8 cellular contexts compared by ENCODE assay signal in the genomic region with DNA sequence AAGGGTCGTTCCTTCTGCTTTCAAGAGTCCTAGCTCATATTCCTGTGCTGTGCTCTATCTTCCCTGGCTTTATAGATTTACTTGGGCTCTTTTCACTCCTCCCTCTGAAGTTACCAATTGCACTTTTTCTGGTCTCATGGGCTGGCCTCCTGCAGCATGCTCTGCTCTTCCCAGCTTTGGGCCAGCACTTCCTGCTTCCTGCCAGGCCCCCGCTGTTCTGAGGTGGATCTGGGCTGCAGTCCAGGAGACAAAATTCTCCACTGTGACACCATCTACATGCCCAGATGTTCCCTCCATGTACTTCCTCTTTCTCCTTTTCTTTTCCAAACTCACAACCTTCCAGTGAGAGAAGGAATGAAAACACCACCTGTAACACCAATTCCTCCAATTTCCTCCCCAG.
A peak's percentile ranks its signal among the peaks of the same experiment; 100 is the strongest.
DNase-seq lines count a peak whose midpoint lies in the region; ATAC-seq, FAIRE-seq and TF ChIP-seq lines count a peak whose summit lies in the region.
"Not testable (repeated sequence)": the region's sequence is repeated elsewhere in the genome, so short reads cannot be mapped to it uniquely, and the experiment has no call there.

No MANE protein-coding gene starts in this region.

- H3K4me2 ChIP-seq in IMR-90 (ENCODE audit: low read depth, low read length); endothelial cell of umbilical vein (ENCODE audit: insufficient read depth, low read length): not testable (repeated sequence)

- not testable (repeated sequence) for TF ChIP-seq CTCF in IMR-90 (conservative IDR thresholded peaks at IDR 0.05; ENCODE audit: low read depth, low read length); RWPE2 (IDR thresholded peaks at IDR 0.05; ENCODE audit: poor library complexity, severe bottlenecking); endothelial cell of umbilical vein (IDR thresholded peaks at IDR 0.05; ENCODE audit: extremely low read depth in 1 of 2, insufficient read depth in 1 of 2, low read depth in 1 of 2, low read length in 2 of 2); lower lobe of right lung (IDR thresholded peaks at IDR 0.05)

- H3K27me3 ChIP-seq in IMR-90 (ENCODE audit: control insufficient read depth, insufficient read depth, low read length); RWPE2 (ENCODE audit: insufficient read depth, poor library complexity, severe bottlenecking); endothelial cell of umbilical vein (ENCODE audit: control insufficient read depth in 2 of 2, insufficient read depth in 2 of 2, low read length in 2 of 2); lower lobe of right lung (ENCODE audit: low read depth): not testable (repeated sequence)

- H2BK20ac ChIP-seq in IMR-90 (ENCODE audit: low read depth, low read length): not testable (repeated sequence)

- no CpG with 5 or more reads among the region's 2 CpGs for WGBS in IMR-90 (ENCODE audit: extremely low coverage in 2 of 2, insufficient read length in 1 of 2), 2 experiments

- H2AK9ac ChIP-seq in IMR-90 (replicated peaks; ENCODE audit: low read depth, low read length, poor library complexity): not testable (repeated sequence)

- not testable (repeated sequence) for H3K79me2 ChIP-seq in endothelial cell of umbilical vein (ENCODE audit: control insufficient read depth, insufficient read depth, low read length)

- not testable (repeated sequence) for H3K4me1 ChIP-seq in IMR-90 (ENCODE audit: control insufficient read depth, insufficient read depth, low read length); RWPE2 (ENCODE audit: insufficient read depth, poor library complexity, severe bottlenecking); endothelial cell of umbilical vein (ENCODE audit: control insufficient read depth, extremely low read depth, insufficient read depth, low read length); lower lobe of right lung

- not testable (repeated sequence) for H3K56ac ChIP-seq in IMR-90 (ENCODE audit: extremely low read depth, insufficient read depth, low read length)

- not testable (repeated sequence) for H3K9me3 ChIP-seq in IMR-90 (ENCODE audit: control insufficient read depth, insufficient read depth, low read length); RWPE2 (ENCODE audit: severe bottlenecking); endothelial cell of umbilical vein (replicated peaks; ENCODE audit: control insufficient read depth, insufficient read depth, low read length); lower lobe of right lung

- ATAC-seq in IMR-90 (ENCODE audit: low read depth) (peak; percentile 58), RWPE2 (ENCODE audit: low read depth) (peak; percentile 58; the same call in 1 of the 3 replicates), Right ventricle myocardium superior (ENCODE audit: poor library complexity) (peak; percentile 39), left ventricle myocardium superior (peak; percentile 59), left lobe of liver (peak; percentile 40), lower lobe of right lung (peak; percentile 23 to 48), sciatic nerve (peak; percentile 73)

- dilution Hi-C loops in IMR-90 (cut with HindIII; ENCODE audit: low sequenced_read_pairs, unreplicated experiment); endothelial cell of umbilical vein (cut with MboI; ENCODE audit: extremely low pct_ligation_motif_present, low sequenced_read_pairs): not testable (repeated sequence)

- H4K20me1 ChIP-seq in IMR-90 (ENCODE audit: insufficient read depth, low read length); endothelial cell of umbilical vein (replicated peaks; ENCODE audit: control insufficient read depth, extremely low read depth, insufficient read depth, low read length): not testable (repeated sequence)

- POLR2A ChIA-PET in IMR-90 (lab: Charles Lee; ENCODE audit: unreplicated experiment); endothelial cell of umbilical vein (lab: Charles Lee): not testable (repeated sequence)

- FAIRE-seq in endothelial cell of umbilical vein (lab: Jason Lieb, UNC): peak; percentile 90

- H3K18ac ChIP-seq in IMR-90 (ENCODE audit: low read depth, low read length): not testable (repeated sequence)

- not testable (repeated sequence) for H3K23ac ChIP-seq in IMR-90 (ENCODE audit: low read depth, low read length)

- intact Hi-C loops in IMR-90 (cut with micrococcal nuclease); endothelial cell of umbilical vein (cut with micrococcal nuclease); Right ventricle myocardium superior (cut with DNase I); left ventricle myocardium superior (cut with micrococcal nuclease); lower lobe of right lung (cut with DNase I); sciatic nerve (cut with DNase I): not testable (repeated sequence)

- H3K27ac ChIP-seq in IMR-90 (ENCODE audit: insufficient read depth, low read length); RWPE2 (ENCODE audit: poor library complexity, severe bottlenecking); endothelial cell of umbilical vein (ENCODE audit: insufficient read depth, low read depth, low read length); lower lobe of right lung: not testable (repeated sequence)

- not testable (repeated sequence) for H3K9ac ChIP-seq in IMR-90 (ENCODE audit: low read depth, low read length); endothelial cell of umbilical vein (replicated peaks; ENCODE audit: extremely low read depth, insufficient read depth, low read length)

- not testable (repeated sequence) for H2BK15ac ChIP-seq in IMR-90 (ENCODE audit: low read depth, low read length)

- H3K4me3 ChIP-seq in IMR-90 (ENCODE audit: insufficient read depth, low read depth, low read length); RWPE2 (ENCODE audit: severe bottlenecking); endothelial cell of umbilical vein (replicated peaks in 1 of 3; ENCODE audit: insufficient read depth in 1 of 3, low read depth in 1 of 3, low read length in 3 of 3); lower lobe of right lung: not testable (repeated sequence)

- CTCF ChIA-PET in IMR-90 (lab: Yijun Ruan, JAX); endothelial cell of umbilical vein (lab: Charles Lee): not testable (repeated sequence)

- H4K91ac ChIP-seq in IMR-90 (ENCODE audit: insufficient read depth, low read depth, low read length): not testable (repeated sequence)

- not testable (repeated sequence) for TF ChIP-seq POLR2A in IMR-90 (IDR thresholded peaks at IDR 0.05; ENCODE audit: low read depth, low read length); endothelial cell of umbilical vein (IDR thresholded peaks at IDR 0.05; ENCODE audit: low read depth, low read length)

- not testable (repeated sequence) for H3K9me1 ChIP-seq in IMR-90 (ENCODE audit: insufficient read depth, low read length); endothelial cell of umbilical vein (replicated peaks; ENCODE audit: control insufficient read depth, extremely low read depth, insufficient read depth, low read length)

- not testable (repeated sequence) for TF ChIP-seq RAD21 in IMR-90 (IDR thresholded peaks at IDR 0.05; ENCODE audit: low read length)

- H2BK5ac ChIP-seq in IMR-90 (ENCODE audit: low read depth, low read length, poor library complexity, severe bottlenecking): not testable (repeated sequence)

- not testable (repeated sequence) for BruUV-seq in IMR-90 (replicated peaks; lab: Mats Ljungman, UMichigan); endothelial cell of umbilical vein (replicated peaks; lab: Mats Ljungman, UMichigan)

- H3K4ac ChIP-seq in IMR-90 (ENCODE audit: low read depth, low read length): not testable (repeated sequence)

- H3K36me3 ChIP-seq in IMR-90 (ENCODE audit: control insufficient read depth, insufficient read depth, low read length); RWPE2 (ENCODE audit: low read depth); endothelial cell of umbilical vein (ENCODE audit: control insufficient read depth in 2 of 2, extremely low read depth in 1 of 2, insufficient read depth in 2 of 2, low read length in 2 of 2); lower lobe of right lung: not testable (repeated sequence)

- not testable (repeated sequence) for H4K8ac ChIP-seq in IMR-90 (ENCODE audit: low read depth in 2 of 2, low read length in 2 of 2)

- H2BK120ac ChIP-seq in IMR-90 (ENCODE audit: low read depth, low read length): not testable (repeated sequence)

- not testable (repeated sequence) for H3K79me1 ChIP-seq in IMR-90 (ENCODE audit: low read depth in 1 of 2, low read length in 2 of 2)

- DNase-seq in IMR-90; RWPE2 (ENCODE audit: low spot score); endothelial cell of umbilical vein (ENCODE audit: low read depth, low spot score); Right ventricle myocardium superior; left ventricle myocardium superior; left lobe of liver (ENCODE audit: low spot score); lower lobe of right lung; sciatic nerve (ENCODE audit: low spot score): not testable (repeated sequence)

- in situ Hi-C loops in IMR-90 (cut with MboI; ENCODE audit: low sequenced_read_pairs): not testable (repeated sequence)

- not testable (repeated sequence) for H3K14ac ChIP-seq in IMR-90 (replicated peaks; ENCODE audit: low read depth, low read length)

- H4K5ac ChIP-seq in IMR-90 (ENCODE audit: low read depth, low read length): not testable (repeated sequence)

- not testable (repeated sequence) for H2AFZ ChIP-seq in IMR-90 (replicated peaks; ENCODE audit: low read length, poor library complexity); endothelial cell of umbilical vein (ENCODE audit: low read depth, low read length)

- not testable (repeated sequence) for H2AK5ac ChIP-seq in IMR-90 (ENCODE audit: low read depth, low read length)
